In genomic region chr1:179549368-179549700, GRCh38 we compare ENCODE assay signal across 29 cellular contexts. TPM values are rescaled to one million over a fixed set of nuclear protein-coding genes. Genes with fewer than 3 reads are reported as not detected.
"Had no signal": no experiment of that assay in that cellular context is flagged by ENCODE, and none has a peak within 500 bp of the region (broad histone marks: within the 10 kb centered on the region; RNA-seq: fewer than 3 reads in every experiment).

No MANE protein-coding gene starts in this region.

- ATAC-seq: activated T-cell treated with anti-CD3 and anti-CD28 coated beads, Interleukin-2, amount 50 U/mL, for 72 hours; heart left ventricle; naive thymus-derived CD8-positive, alpha-beta T cell; psoas muscle; stimulated activated effector memory CD8-positive, alpha-beta T cell treated with anti-CD3 and anti-CD28 coated beads, Interleukin-12 subunit alpha, Interleukin-12 subunit beta, amount 100 ng/mL, for 72 hours had no signal

- H3K9me3 ChIP-seq: esophagus muscularis mucosa, heart left ventricle, psoas muscle, sigmoid colon, thoracic aorta had no signal

- H3K27ac ChIP-seq: esophagus muscularis mucosa, foreskin keratinocyte, heart left ventricle, neural progenitor cell, parathyroid adenoma, psoas muscle, sigmoid colon, thoracic aorta had no signal

- H3K27me3 ChIP-seq: esophagus muscularis mucosa, foreskin keratinocyte, heart left ventricle, neural progenitor cell, sigmoid colon had no signal

- H2AFZ ChIP-seq: neural progenitor cell, parathyroid adenoma had no signal

- H3K9ac ChIP-seq: neural progenitor cell, parathyroid adenoma had no signal

- H3K36me3 ChIP-seq: esophagus muscularis mucosa, heart left ventricle, neural progenitor cell, sigmoid colon, thoracic aorta had no signal

- H3K4me3 ChIP-seq: esophagus muscularis mucosa, heart left ventricle, neural progenitor cell, psoas muscle, sigmoid colon, thoracic aorta had no signal

- H3K4me2 ChIP-seq: neural progenitor cell had no signal

- DNase-seq: activated B cell treated with CpG ODN at 0.5 μM for 24 hours; activated CD4-positive, alpha-beta T cell treated with anti-CD3 and anti-CD28 coated beads, Interleukin-2, amount 50 U/mL, for 4 hours; activated naive CD4-positive, alpha-beta T cell treated with Interleukin-2 at 50 U/mL for 16 hours; activated T-cell treated with anti-CD3 and anti-CD28 coated beads for 4 hours; activated T-cell treated with anti-CD3 and anti-CD28 coated beads, Interleukin-2, amount 50 U/mL, for 72 hours; anterior cingulate cortex; dermis blood vessel endothelial cell; effector CD4-positive, alpha-beta T cell; foreskin keratinocyte; heart left ventricle; hypothalamus; immature natural killer cell; kidney; midbrain; naive thymus-derived CD8-positive, alpha-beta T cell; occipital lobe; psoas muscle; sigmoid colon; small intestine; stimulated activated CD4-positive, alpha-beta T cell treated with anti-CD3 and anti-CD28 coated beads, Interleukin-4, amount 100 ng/mL, for 24 hours; T1000 had no signal

- H3K79me2 ChIP-seq: parathyroid adenoma had no signal

- H3K4me1 ChIP-seq: esophagus muscularis mucosa, foreskin keratinocyte, parathyroid adenoma, psoas muscle, sigmoid colon had no signal

RNA-seq across cellular contexts. Expression of gene NPHS2, which starts 26.4 kb away (rescaled TPM):
- total RNA-seq: activated B cell treated with CpG ODN at 0.5 μM for 24 hours; activated T-cell treated with anti-CD3 and anti-CD28 coated beads, Interleukin-2, amount 50 U/mL, for 72 hours; bronchial epithelial cell; dermis blood vessel endothelial cell; esophagus muscularis mucosa; foreskin keratinocyte; heart left ventricle; lower leg skin; naive thymus-derived CD8-positive, alpha-beta T cell; occipital lobe; psoas muscle; sigmoid colon; subcutaneous adipose tissue; thoracic aorta had no signal

RNA-seq across cellular contexts. Expression of gene TDRD5, which starts 42.3 kb away (rescaled TPM):
- total RNA-seq: activated B cell treated with CpG ODN at 0.5 μM for 24 hours; activated T-cell treated with anti-CD3 and anti-CD28 coated beads, Interleukin-2, amount 50 U/mL, for 72 hours; bronchial epithelial cell; dermis blood vessel endothelial cell; foreskin keratinocyte; naive thymus-derived CD8-positive, alpha-beta T cell; psoas muscle; sigmoid colon had no signal
